Comparison of ENCODE assay signal across 17 cellular contexts in the genomic region with DNA sequence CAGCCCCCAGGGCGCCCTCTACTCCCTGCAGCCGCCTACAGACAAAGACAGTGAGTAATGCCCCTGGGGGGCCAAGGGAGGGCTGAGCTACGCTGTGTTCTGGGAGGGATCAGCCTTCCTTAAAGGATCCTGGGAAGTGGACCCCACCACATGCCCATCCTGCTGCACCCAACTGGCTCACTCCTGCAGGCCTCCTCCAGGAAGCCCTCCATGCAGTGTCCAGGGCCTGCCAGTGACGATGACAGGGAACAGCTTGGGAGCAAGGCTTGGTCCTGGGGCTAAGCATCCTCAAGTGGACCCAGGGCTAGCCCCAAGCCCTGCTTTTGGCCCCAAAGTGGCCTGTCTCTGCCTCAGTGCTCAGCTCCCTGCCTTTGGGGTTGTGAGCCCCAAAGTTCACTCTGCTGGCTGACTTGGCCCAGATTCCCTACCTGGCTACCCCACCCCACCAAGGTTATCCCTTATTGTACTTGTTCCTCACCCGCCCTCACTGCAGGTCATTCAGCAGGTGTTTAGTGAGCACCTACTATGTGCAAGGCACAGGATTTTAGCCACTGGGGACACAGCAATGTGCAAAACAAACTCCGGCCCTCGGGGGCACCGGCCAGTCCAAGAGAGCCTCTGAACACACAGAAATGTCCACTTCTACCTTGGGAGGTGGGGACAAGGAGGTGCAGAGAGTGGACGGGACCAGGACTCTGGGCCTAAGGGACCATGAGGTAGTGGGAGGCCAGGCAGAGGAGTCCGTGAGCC.
A peak's percentile ranks its signal among the peaks of the same experiment; 100 is the strongest.
DNase-seq lines count a peak whose midpoint lies in the region; ATAC-seq, FAIRE-seq and TF ChIP-seq lines count a peak whose summit lies in the region.
"Had no signal": no experiment of that assay in that cellular context is flagged by ENCODE, and none has a peak within 500 bp of the region (broad histone marks: within the 10 kb centered on the region; RNA-seq: fewer than 3 reads in every experiment).

No MANE protein-coding gene starts in this region.

- BruUV-seq in K562 (replicated peaks; lab: Mats Ljungman, UMichigan), result no TSS peak

- 2% methylated on average over 10 of the region's 10 CpGs for WGBS in K562 (ENCODE audit: insufficient coverage, low coverage, missing lambda C conversion rate)
- WGBS in lower leg skin, 2 donors, result 84 to 90% methylated on average over 6 to 10 of the region's 10 CpGs

- peaks cover 12% of the 10 kb centered on the region; the same call in 1 of the 2 replicates for H4K20me1 ChIP-seq in K562 (replicated peaks; ENCODE audit: control insufficient read depth, insufficient read depth, low read length)

- no peak for TF ChIP-seq CTCF in HEK293 (tag by site-specific recombination; IDR thresholded peaks at IDR 0.05)
- TF ChIP-seq CTCF in K562 (IDR thresholded peaks at IDR 0.05 in 2 of 3, conservative IDR thresholded peaks at IDR 0.05 in 1 of 3; ENCODE audit: insufficient read depth in 2 of 3, low read depth in 1 of 3, low read length in 3 of 3), result no peak
- TF ChIP-seq CTCF in lower lobe of right lung (IDR thresholded peaks at IDR 0.05), result no peak
- TF ChIP-seq CTCF in upper lobe of right lung (IDR thresholded peaks at IDR 0.05), result no peak
- no peak for TF ChIP-seq CTCF in lower leg skin (IDR thresholded peaks at IDR 0.05)

- no peak for TF ChIP-seq RAD21 in K562 (CRISPR knock-in tag; conservative IDR thresholded peaks at IDR 0.05 in 1 of 2, IDR thresholded peaks at IDR 0.05 in 1 of 2)

- ATAC-seq in K562 (no peak), lower lobe of right lung (no peak), upper lobe of right lung (no peak), HG03460 (IDR thresholded peaks at IDR 0.05; ENCODE audit: unreplicated experiment) (no peak)
- ATAC-seq: CD8-positive, alpha-beta T cell had no signal

- no peak overlapping the region for H3K27ac ChIP-seq in HEK293 (ENCODE audit: extremely low read depth, low read depth, low read length)
- no peak overlapping the region for H3K27ac ChIP-seq in K562 (ENCODE audit: extremely low read depth, low read depth, low read length)
- no peak overlapping the region for H3K27ac ChIP-seq in lower lobe of right lung
- H3K27ac ChIP-seq in upper lobe of right lung, result no peak overlapping the region
- H3K27ac ChIP-seq in effector memory CD4-positive, alpha-beta T cell (ENCODE audit: insufficient read depth, low read length, poor library complexity, severe bottlenecking), result no peak overlapping the region

- no peak overlapping the region for H2AFZ ChIP-seq in K562 (ENCODE audit: low read depth, low read length)

- DNase-seq in K562 (ENCODE audit: extremely low read depth in 1 of 4, low spot score in 3 of 4) (no peak), lower lobe of right lung (peak; percentile 19), upper lobe of right lung (peak; percentile 33), lower leg skin (ENCODE audit: low spot score in 2 of 2) (no peak)
- DNase-seq in effector memory CD4-positive, alpha-beta T cell, result no peak
- DNase-seq: CD8-positive, alpha-beta T cell; COR-L47; DMS153; DMS79 treated with DMSO at 0.1 percent for 48 hours; EL; HCEC 1CT had no signal

- H3K4me3 ChIP-seq in HEK293 (ENCODE audit: low read depth, low read length), result no peak overlapping the region
- no peak overlapping the region for H3K4me3 ChIP-seq in K562
- H3K4me3 ChIP-seq in lower lobe of right lung, result no peak overlapping the region
- no peak overlapping the region for H3K4me3 ChIP-seq in upper lobe of right lung
- H3K4me3 ChIP-seq in lower leg skin (ENCODE audit: low read depth, poor library complexity, severe bottlenecking), result no peak overlapping the region
- H3K4me3 ChIP-seq in effector memory CD4-positive, alpha-beta T cell (ENCODE audit: insufficient read depth, low read depth, low read length, poor library complexity, severe bottlenecking), result no peak overlapping the region

- no peaks in the 10 kb centered on the region for H3K9me1 ChIP-seq in K562 (ENCODE audit: control insufficient read depth, insufficient read depth, low read length)

- TF ChIP-seq POLR2A in K562 (conservative IDR thresholded peaks at IDR 0.05) (no peak), lower leg skin (IDR thresholded peaks at IDR 0.05) (no peak)

- H3K4me1 ChIP-seq in HEK293 (ENCODE audit: control insufficient read depth, insufficient read depth, low read length) (no peaks in the 10 kb centered on the region), K562 (replicated peaks in 1 of 2; ENCODE audit: control insufficient read depth in 2 of 2, insufficient read depth in 2 of 2, low read length in 2 of 2) (peaks cover 0 to 17% of the 10 kb centered on the region in 2 experiments; a peak in 2 of 5 replicates), lower lobe of right lung (no peaks in the 10 kb centered on the region), upper lobe of right lung (no peaks in the 10 kb centered on the region)
- no peaks in the 10 kb centered on the region for H3K4me1 ChIP-seq in effector memory CD4-positive, alpha-beta T cell (ENCODE audit: control insufficient read depth, insufficient read depth, low read length, poor library complexity, severe bottlenecking)

- POLR2A ChIA-PET in HEK293 (lab: Yijun Ruan, JAX) (no interaction called here), K562 (lab: Yijun Ruan, JAX) (interaction anchor here (0.5 to 0.8 kb wide), 2 partner anchors 224 to 746 kb away, joined by 3 read pairs; no protein-coding TSS in a partner anchor)

- H3K79me2 ChIP-seq in K562 (ENCODE audit: control insufficient read depth, insufficient read depth, low read length), result no peaks in the 10 kb centered on the region

- CTCF ChIA-PET in HEK293 (lab: Yijun Ruan, JAX) (interaction anchor here (0.6 to 0.7 kb wide), 3 partner anchors 28 to 727 kb away, joined by 3 to 4 read pairs (median 3); no protein-coding TSS in a partner anchor), K562 (lab: Yijun Ruan, JAX; ENCODE audit: low intra/inter-chr PET ratio) (interaction anchor here (0.6 kb wide), 1 partner anchor 1157 kb away, joined by 3 read pairs; no protein-coding TSS in a partner anchor)

- no peak overlapping the region for H3K4me2 ChIP-seq in K562 (ENCODE audit: insufficient read depth, low read length)

- H3K9ac ChIP-seq in K562 (ENCODE audit: insufficient read depth in 1 of 2, low read depth in 2 of 2, low read length in 2 of 2), result 0 out of 4 replicates have a peak overlapping the region, but pooled peaks of 1 of the 2 experiments have one; percentile 12

- no peaks in the 10 kb centered on the region for H3K9me3 ChIP-seq in HEK293 (ENCODE audit: control insufficient read depth, insufficient read depth, low read depth, low read length)
- no peaks in the 10 kb centered on the region for H3K9me3 ChIP-seq in K562 (replicated peaks; ENCODE audit: control insufficient read depth, insufficient read depth, low read depth, low read length)
- H3K9me3 ChIP-seq in lower lobe of right lung, result no peaks in the 10 kb centered on the region
- no peaks in the 10 kb centered on the region for H3K9me3 ChIP-seq in upper lobe of right lung
- no peaks in the 10 kb centered on the region for H3K9me3 ChIP-seq in effector memory CD4-positive, alpha-beta T cell (ENCODE audit: control insufficient read depth, low read length)

- H3K27me3 ChIP-seq in K562 (ENCODE audit: control insufficient read depth in 2 of 2, insufficient read depth in 2 of 2, low read length in 2 of 2) (peaks cover 6 to 17% of the 10 kb centered on the region in 2 experiments; a peak in 3 of 5 replicates), lower lobe of right lung (ENCODE audit: low read depth) (no peaks in the 10 kb centered on the region), upper lobe of right lung (no peaks in the 10 kb centered on the region)
- H3K27me3 ChIP-seq in effector memory CD4-positive, alpha-beta T cell (replicated peaks; ENCODE audit: control insufficient read depth, insufficient read depth, low read length, poor library complexity, severe bottlenecking), result no peaks in the 10 kb centered on the region

- no peaks in the 10 kb centered on the region for H3K36me3 ChIP-seq in HEK293 (ENCODE audit: control insufficient read depth in 2 of 2, insufficient read depth in 1 of 2, low read length in 2 of 2)
- no peaks in the 10 kb centered on the region for H3K36me3 ChIP-seq in K562 (ENCODE audit: control insufficient read depth, insufficient read depth, low read length)
- H3K36me3 ChIP-seq in lower lobe of right lung, result no peaks in the 10 kb centered on the region
- no peaks in the 10 kb centered on the region for H3K36me3 ChIP-seq in upper lobe of right lung
- no peaks in the 10 kb centered on the region for H3K36me3 ChIP-seq in effector memory CD4-positive, alpha-beta T cell (ENCODE audit: control insufficient read depth, insufficient read depth, low read length)

- in situ Hi-C loops in K562 (cut with MboI), result no loop called here

- intact Hi-C loops in K562 (cut with micrococcal nuclease) (loop anchor here (10.0 kb wide), 1 partner anchor 849 kb away; the partner anchor contains the start of gene PRKRIP1), lower lobe of right lung (cut with DNase I) (loop anchor here (10.0 kb wide), 1 partner anchor 729 kb away; no protein-coding TSS in a partner anchor), upper lobe of right lung (cut with DNase I) (no loop called here), lower leg skin (cut with DNase I; ENCODE audit: low total_unique reads) (no loop called here)

- TF ChIP-seq EP300 in K562 (IDR thresholded peaks at IDR 0.05; ENCODE audit: low read length), result no peak

- no peak for FAIRE-seq in K562 (lab: Jason Lieb, UNC)
- FAIRE-seq: D721Med, G401.6, GM12891, GM19239 had no signal

TF ChIP-seq in HEK293, 187 proteins besides CTCF, POLR2A, EP300 and RAD21 (continues in another document):
- TF ChIP-seq ZNF664 (tag by site-specific recombination; IDR thresholded peaks at IDR 0.05), result peak; percentile 54

TF ChIP-seq in K562, 482 proteins besides CTCF, POLR2A, EP300 and RAD21 (continues in another document):
- peak; percentile 87 for TF ChIP-seq ZKSCAN1 (IDR thresholded peaks at IDR 0.05; ENCODE audit: low read depth, low read length)
- TF ChIP-seq, protein P1, sequence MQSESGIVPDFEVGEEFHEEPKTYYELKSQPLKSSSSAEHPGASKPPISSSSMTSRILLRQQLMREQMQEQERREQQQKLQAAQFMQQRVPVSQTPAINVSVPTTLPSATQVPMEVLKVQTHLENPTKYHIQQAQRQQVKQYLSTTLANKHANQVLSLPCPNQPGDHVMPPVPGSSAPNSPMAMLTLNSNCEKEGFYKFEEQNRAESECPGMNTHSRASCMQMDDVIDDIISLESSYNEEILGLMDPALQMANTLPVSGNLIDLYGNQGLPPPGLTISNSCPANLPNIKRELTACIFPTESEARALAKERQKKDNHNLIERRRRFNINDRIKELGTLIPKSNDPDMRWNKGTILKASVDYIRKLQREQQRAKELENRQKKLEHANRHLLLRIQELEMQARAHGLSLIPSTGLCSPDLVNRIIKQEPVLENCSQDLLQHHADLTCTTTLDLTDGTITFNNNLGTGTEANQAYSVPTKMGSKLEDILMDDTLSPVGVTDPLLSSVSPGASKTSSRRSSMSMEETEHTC (IDR thresholded peaks at IDR 0.05), result no peak
- TF ChIP-seq KLF1 (tag; IDR thresholded peaks at IDR 0.05), result no peak
- TF ChIP-seq HDAC3 (IDR thresholded peaks at IDR 0.05; ENCODE audit: borderline replicate concordance, partially characterized antibody), result no peak
- TF ChIP-seq E2F3 (CRISPR knock-in tag; IDR thresholded peaks at IDR 0.05), result no peak
- TF ChIP-seq CHD2 (IDR thresholded peaks at IDR 0.05; ENCODE audit: low read depth, low read length), result no peak
- TF ChIP-seq FOXA3 (CRISPR knock-in tag; conservative IDR thresholded peaks at IDR 0.05 in 1 of 2, IDR thresholded peaks at IDR 0.05 in 1 of 2), result no peak

Comparison
In these comparisons a context has a peak if more than half of its experiments do, and no peak if none do; other contexts are left out.
1. DNase-seq: peak in lower lobe of right lung (single experiment) and upper lobe of right lung (single experiment); none in K562 (0 of 4), lower leg skin (0 of 2) and effector memory CD4-positive, alpha-beta T cell (0 of 3).
2. intact Hi-C loops: an anchor here in K562 (10.0 kb wide) and lower lobe of right lung (10.0 kb wide); none called in upper lobe of right lung and lower leg skin.